ENCODE assay signal across 12 cellular contexts in the genomic region with DNA sequence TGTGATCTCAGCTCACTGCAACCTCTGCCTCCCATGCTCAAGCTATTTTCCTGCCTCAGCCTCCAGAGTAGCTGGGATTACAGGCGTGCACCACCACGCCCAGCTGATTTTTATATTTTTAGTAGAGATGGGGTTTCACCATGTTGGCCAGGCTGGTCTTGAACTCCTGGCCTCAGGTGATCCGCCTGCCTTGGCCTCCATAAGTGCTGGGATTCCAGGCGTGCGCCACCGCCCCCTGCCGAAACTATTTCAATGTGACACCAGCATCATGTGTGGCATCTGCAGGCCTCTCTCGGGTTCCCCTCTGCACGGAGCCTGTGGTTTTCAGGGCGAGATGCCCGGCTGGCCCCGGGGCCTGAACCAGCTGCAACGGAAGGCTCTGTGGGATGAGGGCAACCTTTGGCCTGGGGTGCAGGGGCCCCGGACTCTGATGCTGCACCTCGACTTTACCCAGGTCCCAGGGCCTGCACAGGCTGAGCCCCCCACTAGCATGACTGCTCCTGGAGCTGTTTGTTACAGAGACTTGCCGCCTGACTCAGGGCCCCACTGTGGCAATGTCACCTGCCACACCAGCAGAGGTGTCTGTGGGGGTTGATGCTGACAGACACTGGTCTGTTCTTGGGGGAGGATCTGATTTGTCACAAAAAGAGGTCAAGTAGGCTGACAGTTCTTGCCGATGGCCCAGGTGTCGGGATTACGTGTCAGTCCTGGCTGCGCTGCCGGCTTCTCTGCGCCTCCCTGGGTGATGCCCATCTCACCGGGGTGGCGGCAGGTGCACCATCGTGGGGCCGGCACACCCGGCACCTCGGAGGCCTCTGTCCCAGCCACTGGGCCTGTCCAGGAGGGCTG. TPM values are rescaled to one million over a fixed set of nuclear protein-coding genes. Genes with fewer than 3 reads are reported as not detected.
DNase-seq lines count a peak whose midpoint lies in the region; ATAC-seq, FAIRE-seq and TF ChIP-seq lines count a peak whose summit lies in the region.
"Had no signal": no experiment of that assay in that cellular context is flagged by ENCODE, and none has a peak within 500 bp of the region (broad histone marks: within the 10 kb centered on the region; RNA-seq: fewer than 3 reads in every experiment).

No MANE protein-coding gene starts in this region.

- no peak overlapping the region for H3K4me3 ChIP-seq in HepG2 (replicated peaks in 1 of 3; ENCODE audit: insufficient read depth in 1 of 3, low read depth in 2 of 3, low read length in 3 of 3)
- no peak overlapping the region for H3K4me3 ChIP-seq in right lobe of liver

- ATAC-seq in HepG2 (no peak), right lobe of liver (no peak), HG03175 (IDR thresholded peaks at IDR 0.05; ENCODE audit: unreplicated experiment) (no peak), HG02678 (IDR thresholded peaks at IDR 0.05; ENCODE audit: unreplicated experiment) (no peak), GM18870 (IDR thresholded peaks at IDR 0.05; ENCODE audit: unreplicated experiment) (no peak)
- peak; percentile 65 for ATAC-seq in effector memory CD8-positive, alpha-beta T cell (replicated peaks)

- peaks cover 6 to 11% of the 10 kb centered on the region in 2 donors for H3K4me1 Mint-ChIP-seq in effector memory CD8-positive, alpha-beta T cell (ENCODE audit: low read depth in 2 of 2)
- H3K4me1 Mint-ChIP-seq: neural crest cell had no signal

- no peak overlapping the region for H3K27ac Mint-ChIP-seq in effector memory CD8-positive, alpha-beta T cell

- H3K9me3 ChIP-seq in HepG2 (ENCODE audit: low read length) (no peaks in the 10 kb centered on the region), right lobe of liver (no peaks in the 10 kb centered on the region)

- no peak overlapping the region for H3K4me2 ChIP-seq in HepG2 (ENCODE audit: low read depth, low read length)

- TF ChIP-seq POLR2A in HepG2 (IDR thresholded peaks at IDR 0.05; ENCODE audit: insufficient read depth in 1 of 2, low read depth in 2 of 2, low read length in 2 of 2), result no peak
- no peak for TF ChIP-seq POLR2A in right lobe of liver (IDR thresholded peaks at IDR 0.05)

- peak; percentile 56 for TF ChIP-seq CTCF in HepG2 (CRISPR knock-in tag; IDR thresholded peaks at IDR 0.05)
- no peak for TF ChIP-seq CTCF in right lobe of liver (IDR thresholded peaks at IDR 0.05)

- H4K20me1 ChIP-seq in HepG2 (ENCODE audit: insufficient read depth, low read length), result no peaks in the 10 kb centered on the region

- H2AFZ ChIP-seq in HepG2 (ENCODE audit: low read length), result no peak overlapping the region

- H3K27me3 ChIP-seq in HepG2 (ENCODE audit: control insufficient read depth in 1 of 2, insufficient read depth in 2 of 2, low read length in 2 of 2) (no peaks in the 10 kb centered on the region), right lobe of liver (no peaks in the 10 kb centered on the region)

- TF ChIP-seq EP300 in HepG2 (IDR thresholded peaks at IDR 0.05; ENCODE audit: low read depth in 2 of 2, low read length in 2 of 2), result no peak
- TF ChIP-seq EP300 in HepG2 (CRISPR knock-in tag; IDR thresholded peaks at IDR 0.05; ENCODE audit: borderline replicate concordance), result no peak

- H3K36me3 ChIP-seq in HepG2 (replicated peaks in 1 of 2; ENCODE audit: control insufficient read depth in 1 of 2, insufficient read depth in 2 of 2, low read length in 2 of 2), result no peaks in the 10 kb centered on the region
- H3K36me3 ChIP-seq in right lobe of liver, result no peaks in the 10 kb centered on the region

- no peaks in the 10 kb centered on the region for H3K9me3 Mint-ChIP-seq in effector memory CD8-positive, alpha-beta T cell
- H3K9me3 Mint-ChIP-seq: neural crest cell had no signal

- WGBS in HepG2 (ENCODE audit: low lambda C conversion rate), result 86% methylated on average over 16 of the region's 28 CpGs
- no CpG with 5 or more reads among the region's 28 CpGs for WGBS in right lobe of liver (ENCODE audit: insufficient coverage, low coverage, low lambda C conversion rate, missing lambda C conversion rate)

- H3K79me2 ChIP-seq in HepG2 (ENCODE audit: insufficient read depth, low read length), result peaks cover 3% of the 10 kb centered on the region

- H3K4me1 ChIP-seq in HepG2 (ENCODE audit: insufficient read depth, low read length) (peaks cover 94% of the 10 kb centered on the region), right lobe of liver (peaks cover 0 to 5% (median 0%) of the 10 kb centered on the region in 4 donors)

- H3K27ac ChIP-seq in HepG2 (ENCODE audit: extremely low read length, insufficient read depth, low read length), result peak overlapping the region; percentile 4
- H3K27ac ChIP-seq in right lobe of liver, result no peak overlapping the region

- no TSS peak for BruUV-seq in HepG2 (replicated peaks; lab: Mats Ljungman, UMichigan)

- no peak overlapping the region for H3K9ac ChIP-seq in HepG2 (ENCODE audit: insufficient read depth, low read depth, low read length)

- POLR2A ChIA-PET in HepG2 (lab: Yijun Ruan, JAX), result interaction anchor here (0.9 to 2.4 kb wide), 15 partner anchors 8 to 194 kb away, joined by 3 to 11 read pairs (median 4); no protein-coding TSS in a partner anchor

- no peaks in the 10 kb centered on the region for H3K36me3 Mint-ChIP-seq in effector memory CD8-positive, alpha-beta T cell (ENCODE audit: insufficient read depth)
- H3K36me3 Mint-ChIP-seq: brain, IgD-negative memory B cell had no signal

- H3K4me3 Mint-ChIP-seq in effector memory CD8-positive, alpha-beta T cell, result no peak overlapping the region
- H3K4me3 Mint-ChIP-seq: neural crest cell had no signal

- intact Hi-C loops in HepG2 (cut with micrococcal nuclease; ENCODE audit: unreplicated experiment), result loop anchor here (2.0 to 5.0 kb wide), 3 partner anchors 37 to 202 kb away; no protein-coding TSS in a partner anchor
- intact Hi-C loops in right lobe of liver (cut with DNase I), result loop anchor here (10.0 kb wide), 3 partner anchors 64 to 204 kb away; a partner anchor contains a TSS

- FAIRE-seq in HepG2 (lab: Jason Lieb, UNC), result no peak

- no peak for TF ChIP-seq RAD21 in HepG2 (CRISPR knock-in tag; IDR thresholded peaks at IDR 0.05)

- CTCF ChIA-PET in HepG2 (lab: Yijun Ruan, JAX; ENCODE audit: low intra/inter-chr PET ratio, low total read pairs), result interaction anchor here (1.7 to 5.1 kb wide), 2 partner anchors 64 to 204 kb away, joined by 5 to 41 read pairs; no protein-coding TSS in a partner anchor

- in situ Hi-C loops in HepG2 (cut with HindIII; ENCODE audit: extremely low pct_ligation_motif_present, low pct_unique_long_range_greater_than_20kb), result loop anchor here (5.0 to 10.0 kb wide), 3 partner anchors 37 to 204 kb away; no protein-coding TSS in a partner anchor

- peaks cover 18 to 49% of the 10 kb centered on the region in 2 donors for H3K27me3 Mint-ChIP-seq in effector memory CD8-positive, alpha-beta T cell
- H3K27me3 Mint-ChIP-seq: brain had no signal

- DNase-seq in HepG2 (ENCODE audit: low spot score), result no peak
- DNase-seq in right lobe of liver, result no peak
- peak; percentile 63 for DNase-seq in RPMI7951 (ENCODE audit: low read depth)
- no peak for DNase-seq in effector memory CD8-positive, alpha-beta T cell
- DNase-seq in mesenteric fat pad (ENCODE audit: low spot score), result no peak
- DNase-seq: Calu3 had no signal

RNA-seq across cellular contexts. Expression of a gene that starts 8.6 kb away (rescaled TPM):
- total RNA-seq in HepG2 (2016; rRNA removed; fragmentation: Illumina TruSeq; extraction: Trizol), result 1.3 and 1.8 TPM in 2 replicates
- total RNA-seq in HepG2 (2016; cell fraction: cytosol; rRNA removed; fragmentation: Illumina TruSeq; extraction: Trizol; ENCODE audit: low read depth), result 0.61 and 0.62 TPM in 2 replicates
- total RNA-seq in HepG2 (2016; cell fraction: insoluble cytoplasmic fraction; rRNA removed; fragmentation: Illumina TruSeq; extraction: Trizol), result 1.6 TPM in 2 replicates
- 1.4 and 1.7 TPM in 2 replicates for total RNA-seq in HepG2 (2016; cell fraction: membrane; rRNA removed; fragmentation: Illumina TruSeq; extraction: Trizol)
- 0.31 and 0.50 TPM in 2 replicates for total RNA-seq in HepG2 (2016; cell fraction: nucleus; rRNA removed; fragmentation: Illumina TruSeq; extraction: Trizol)
- 4.9 and 6.0 TPM in 2 replicates for polyA plus RNA-seq in HepG2 (2011; rRNA removed)
- 4.4 and 5.4 TPM in 2 replicates for polyA plus RNA-seq in HepG2 (2011; cell fraction: cytosol; rRNA removed)
- polyA plus RNA-seq in HepG2 (2011; cell fraction: nucleus; rRNA removed), result 1.8 TPM in 2 replicates
- 3.9 TPM in 2 replicates for polyA plus RNA-seq in HepG2 (2012)
- polyA plus RNA-seq in HepG2 (2016; cell fraction: cytosol; fragmentation: Illumina TruSeq; extraction: Trizol; ENCODE audit: low read depth), result 0.29 and 0.36 TPM in 2 replicates
- polyA plus RNA-seq in HepG2 (2016; cell fraction: insoluble cytoplasmic fraction; fragmentation: Illumina TruSeq; extraction: Trizol; ENCODE audit: low read depth), result 1.2 and 1.6 TPM in 2 replicates
- 0.61 and 0.72 TPM in 2 replicates for polyA plus RNA-seq in HepG2 (2016; cell fraction: membrane; fragmentation: Illumina TruSeq; extraction: Trizol; ENCODE audit: low read depth)
- polyA plus RNA-seq in HepG2 (2016; cell fraction: nucleus; fragmentation: Illumina TruSeq; extraction: Trizol; ENCODE audit: insufficient read depth, low read depth), result 0.55 and 1.4 TPM in 2 replicates
- 1.6 and 8.6 TPM in 2 replicates for polyA minus RNA-seq in HepG2 (2011; rRNA and poly(A)+ RNA removed; ENCODE audit: low replicate concordance)
- 1.8 and 2.5 TPM in 2 replicates for polyA minus RNA-seq in HepG2 (2011; cell fraction: cytosol; rRNA and poly(A)+ RNA removed)
- 0.26 and 0.50 TPM in 2 replicates for polyA minus RNA-seq in HepG2 (2011; cell fraction: nucleus; rRNA and poly(A)+ RNA removed)
- total RNA-seq in right lobe of liver, result not detected
- total RNA-seq in RPMI7951 (2014; rRNA removed; shearing (Covaris generic)), result 0.24 TPM in 1 of 2 replicates, not detected in the other
- total RNA-seq in mesenteric fat pad, result not detected
- total RNA-seq: Calu3 had no signal

RNA-seq across cellular contexts. Expression of a gene that starts 16.8 kb away (rescaled TPM):
- 2.4 and 5.3 TPM in 2 replicates for total RNA-seq in HepG2 (2016; rRNA removed; fragmentation: Illumina TruSeq; extraction: Trizol)
- total RNA-seq in HepG2 (2016; cell fraction: cytosol; rRNA removed; fragmentation: Illumina TruSeq; extraction: Trizol; ENCODE audit: low read depth), result 3.3 TPM in 2 replicates
- 3.0 and 5.5 TPM in 2 replicates for total RNA-seq in HepG2 (2016; cell fraction: insoluble cytoplasmic fraction; rRNA removed; fragmentation: Illumina TruSeq; extraction: Trizol)
- 3.8 and 5.6 TPM in 2 replicates for total RNA-seq in HepG2 (2016; cell fraction: membrane; rRNA removed; fragmentation: Illumina TruSeq; extraction: Trizol)
- 6.9 and 7.3 TPM in 2 replicates for total RNA-seq in HepG2 (2016; cell fraction: nucleus; rRNA removed; fragmentation: Illumina TruSeq; extraction: Trizol)
- polyA plus RNA-seq in HepG2 (2011; rRNA removed), result 3.5 and 4.2 TPM in 2 replicates
- polyA plus RNA-seq in HepG2 (2011; cell fraction: cytosol; rRNA removed), result 2.7 and 4.2 TPM in 2 replicates
- 6.7 and 7.1 TPM in 2 replicates for polyA plus RNA-seq in HepG2 (2011; cell fraction: nucleus; rRNA removed)
- polyA plus RNA-seq in HepG2 (2012), result 5.0 and 7.2 TPM in 2 replicates
- 2.6 and 3.4 TPM in 2 replicates for polyA plus RNA-seq in HepG2 (2016; cell fraction: cytosol; fragmentation: Illumina TruSeq; extraction: Trizol; ENCODE audit: low read depth)
- 4.0 and 4.2 TPM in 2 replicates for polyA plus RNA-seq in HepG2 (2016; cell fraction: insoluble cytoplasmic fraction; fragmentation: Illumina TruSeq; extraction: Trizol; ENCODE audit: low read depth)
- polyA plus RNA-seq in HepG2 (2016; cell fraction: membrane; fragmentation: Illumina TruSeq; extraction: Trizol; ENCODE audit: low read depth), result 4.3 and 4.7 TPM in 2 replicates
- 5.1 and 5.5 TPM in 2 replicates for polyA plus RNA-seq in HepG2 (2016; cell fraction: nucleus; fragmentation: Illumina TruSeq; extraction: Trizol; ENCODE audit: insufficient read depth, low read depth)
- polyA minus RNA-seq in HepG2 (2011; rRNA and poly(A)+ RNA removed; ENCODE audit: low replicate concordance), result 8.8 and 15.0 TPM in 2 replicates
- 1.9 and 2.6 TPM in 2 replicates for polyA minus RNA-seq in HepG2 (2011; cell fraction: cytosol; rRNA and poly(A)+ RNA removed)
- 5.0 and 7.3 TPM in 2 replicates for polyA minus RNA-seq in HepG2 (2011; cell fraction: nucleus; rRNA and poly(A)+ RNA removed)
- total RNA-seq in right lobe of liver, result 1 to 10 TPM; 3.9 to 7.4 (median 5.8) TPM
- 17.2 and 19.7 TPM in 2 replicates for total RNA-seq in RPMI7951 (2014; rRNA removed; shearing (Covaris generic))
- 14.6 TPM for total RNA-seq in mesenteric fat pad
- total RNA-seq: neural crest cell had no signal

RNA-seq across cellular contexts. Expression of a gene that starts 21.2 kb away (rescaled TPM):
- total RNA-seq in HepG2 (2016; rRNA removed; fragmentation: Illumina TruSeq; extraction: Trizol), result 0.13 TPM in 1 of 2 replicates, not detected in the other
- not detected in 2 replicates for total RNA-seq in HepG2 (2016; cell fraction: cytosol; rRNA removed; fragmentation: Illumina TruSeq; extraction: Trizol; ENCODE audit: low read depth)
- 0.11 TPM in 1 of 2 replicates, not detected in the other for total RNA-seq in HepG2 (2016; cell fraction: insoluble cytoplasmic fraction; rRNA removed; fragmentation: Illumina TruSeq; extraction: Trizol)
- total RNA-seq in HepG2 (2016; cell fraction: membrane; rRNA removed; fragmentation: Illumina TruSeq; extraction: Trizol), result not detected in 2 replicates
- total RNA-seq in HepG2 (2016; cell fraction: nucleus; rRNA removed; fragmentation: Illumina TruSeq; extraction: Trizol), result 0.38 TPM in 1 of 2 replicates, not detected in the other
- 0.10 and 0.15 TPM in 2 replicates for polyA plus RNA-seq in HepG2 (2011; rRNA removed)
- 0.08 and 0.12 TPM in 2 replicates for polyA plus RNA-seq in HepG2 (2011; cell fraction: cytosol; rRNA removed)
- polyA plus RNA-seq in HepG2 (2011; cell fraction: nucleus; rRNA removed), result 1.7 and 2.2 TPM in 2 replicates
- 0.19 and 0.20 TPM in 2 replicates for polyA plus RNA-seq in HepG2 (2012)
- not detected in 2 replicates for polyA plus RNA-seq in HepG2 (2016; cell fraction: cytosol; fragmentation: Illumina TruSeq; extraction: Trizol; ENCODE audit: low read depth)
- 0.17 TPM in 1 of 2 replicates, not detected in the other for polyA plus RNA-seq in HepG2 (2016; cell fraction: insoluble cytoplasmic fraction; fragmentation: Illumina TruSeq; extraction: Trizol; ENCODE audit: low read depth)
- polyA plus RNA-seq in HepG2 (2016; cell fraction: membrane; fragmentation: Illumina TruSeq; extraction: Trizol; ENCODE audit: low read depth), result not detected in 2 replicates
- not detected in 2 replicates for polyA plus RNA-seq in HepG2 (2016; cell fraction: nucleus; fragmentation: Illumina TruSeq; extraction: Trizol; ENCODE audit: insufficient read depth, low read depth)
- 0.32 TPM in 1 of 2 replicates, not detected in the other for polyA minus RNA-seq in HepG2 (2011; rRNA and poly(A)+ RNA removed; ENCODE audit: low replicate concordance)
- not detected in 2 replicates for polyA minus RNA-seq in HepG2 (2011; cell fraction: cytosol; rRNA and poly(A)+ RNA removed)
- 0.50 TPM in 1 of 2 replicates, not detected in the other for polyA minus RNA-seq in HepG2 (2011; cell fraction: nucleus; rRNA and poly(A)+ RNA removed)
- not detected for total RNA-seq in right lobe of liver
- not detected in 2 replicates for total RNA-seq in RPMI7951 (2014; rRNA removed; shearing (Covaris generic))
- total RNA-seq in mesenteric fat pad, result not detected
- total RNA-seq: Calu3, neural crest cell had no signal
- polyA plus RNA-seq: IgD-negative memory B cell had no signal

RNA-seq across cellular contexts. Expression of a gene that starts 33.0 kb away (rescaled TPM):
- 29.7 and 67.6 TPM in 2 replicates for total RNA-seq in HepG2 (2016; rRNA removed; fragmentation: Illumina TruSeq; extraction: Trizol)
- total RNA-seq in HepG2 (2016; cell fraction: cytosol; rRNA removed; fragmentation: Illumina TruSeq; extraction: Trizol; ENCODE audit: low read depth), result 23.3 and 25.5 TPM in 2 replicates
- total RNA-seq in HepG2 (2016; cell fraction: insoluble cytoplasmic fraction; rRNA removed; fragmentation: Illumina TruSeq; extraction: Trizol), result 24.7 and 74.3 TPM in 2 replicates
- 36.8 and 47.2 TPM in 2 replicates for total RNA-seq in HepG2 (2016; cell fraction: membrane; rRNA removed; fragmentation: Illumina TruSeq; extraction: Trizol)
- 53.2 and 64.7 TPM in 2 replicates for total RNA-seq in HepG2 (2016; cell fraction: nucleus; rRNA removed; fragmentation: Illumina TruSeq; extraction: Trizol)
- 72.7 and 76.4 TPM in 2 replicates for polyA plus RNA-seq in HepG2 (2011; rRNA removed)
- 34.4 and 89.4 TPM in 2 replicates for polyA plus RNA-seq in HepG2 (2011; cell fraction: cytosol; rRNA removed)
- 127 and 155 TPM in 2 replicates for polyA plus RNA-seq in HepG2 (2011; cell fraction: nucleus; rRNA removed)
- polyA plus RNA-seq in HepG2 (2012), result 46.2 and 62.8 TPM in 2 replicates
- polyA plus RNA-seq in HepG2 (2016; cell fraction: cytosol; fragmentation: Illumina TruSeq; extraction: Trizol; ENCODE audit: low read depth), result 56.5 and 63.8 TPM in 2 replicates
- polyA plus RNA-seq in HepG2 (2016; cell fraction: insoluble cytoplasmic fraction; fragmentation: Illumina TruSeq; extraction: Trizol; ENCODE audit: low read depth), result 56.7 and 68.4 TPM in 2 replicates
- polyA plus RNA-seq in HepG2 (2016; cell fraction: membrane; fragmentation: Illumina TruSeq; extraction: Trizol; ENCODE audit: low read depth), result 78.3 and 78.6 TPM in 2 replicates
- 226 and 244 TPM in 2 replicates for polyA plus RNA-seq in HepG2 (2016; cell fraction: nucleus; fragmentation: Illumina TruSeq; extraction: Trizol; ENCODE audit: insufficient read depth, low read depth)
- 43.3 TPM in 1 of 2 replicates, not detected in the other for polyA minus RNA-seq in HepG2 (2011; rRNA and poly(A)+ RNA removed; ENCODE audit: low replicate concordance)
- 31.0 and 32.1 TPM in 2 replicates for polyA minus RNA-seq in HepG2 (2011; cell fraction: cytosol; rRNA and poly(A)+ RNA removed)
- 7.9 and 8.8 TPM in 2 replicates for polyA minus RNA-seq in HepG2 (2011; cell fraction: nucleus; rRNA and poly(A)+ RNA removed)
- total RNA-seq in right lobe of liver, result 1 to 10 TPM in 4 of 6 experiments, under 1 TPM in 2; 0.31 to 3.2 (median 1.3) TPM
- not detected in 2 replicates for total RNA-seq in RPMI7951 (2014; rRNA removed; shearing (Covaris generic))
- total RNA-seq in mesenteric fat pad, result 3.2 TPM
- total RNA-seq: Calu3, neural crest cell had no signal
